1 cellular context compared by ENCODE assay signal in the genomic region with DNA sequence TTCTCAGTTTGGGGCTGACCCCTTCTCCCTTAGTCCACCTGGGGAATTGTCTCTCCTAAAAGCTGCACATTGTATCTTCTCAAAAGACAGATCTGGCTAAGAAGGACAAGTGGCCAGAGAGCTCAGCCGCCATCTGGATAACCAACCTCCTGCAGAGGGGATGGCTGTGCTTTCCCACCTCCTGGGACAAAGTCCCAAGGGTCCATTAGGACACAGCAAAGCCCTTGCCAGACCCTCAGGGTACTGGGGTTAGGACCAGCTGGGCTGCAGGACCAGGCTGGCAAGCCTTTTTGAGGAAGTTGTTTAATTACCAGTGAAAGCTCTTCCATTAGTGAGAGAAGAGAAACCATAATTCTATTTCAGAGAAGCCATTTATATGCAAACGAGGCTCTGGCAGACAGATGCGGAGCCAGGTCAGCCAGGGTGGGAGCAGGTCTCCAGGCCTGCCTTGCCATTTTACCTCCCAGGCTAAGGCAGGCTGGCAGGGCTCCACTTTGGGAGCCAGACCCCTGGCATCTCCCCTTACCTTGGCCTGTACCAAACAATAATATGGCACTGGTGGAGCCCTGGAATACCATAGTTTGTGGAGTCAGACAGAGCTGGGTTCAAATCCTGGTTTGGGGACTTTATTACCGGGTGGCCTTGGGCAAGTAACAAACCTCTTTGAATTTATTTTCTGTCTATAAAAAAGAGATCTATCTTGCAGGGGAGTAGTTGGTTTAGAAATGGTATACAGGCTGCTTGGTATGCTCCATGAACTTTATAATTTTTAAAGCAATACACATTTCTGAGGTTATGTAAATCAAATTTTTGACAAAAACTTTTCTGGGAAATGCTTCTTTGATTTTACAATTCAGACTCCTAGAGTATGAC.
A peak's percentile ranks its signal among the peaks of the same experiment; 100 is the strongest.
TF ChIP-seq lines count a peak whose summit lies in the region.

No MANE protein-coding gene starts in this region.

TF ChIP-seq in HEK293, 187 proteins besides CTCF, POLR2A, EP300 and RAD21:
- TF ChIP-seq OSR2 (tag by site-specific recombination; IDR thresholded peaks at IDR 0.05) (no peak), MZF1 (tag by site-specific recombination; IDR thresholded peaks at IDR 0.05; ENCODE audit: borderline replicate concordance) (no peak), ZNF558 (tag by site-specific recombination; IDR thresholded peaks at IDR 0.05) (no peak), GLIS1 (tag by site-specific recombination; IDR thresholded peaks at IDR 0.05) (peak; percentile 15; the same call in 1 of the 2 replicates), WT1 (tag by site-specific recombination; IDR thresholded peaks at IDR 0.05) (no peak)
